16 cellular contexts compared by ENCODE assay signal in the genomic region with DNA sequence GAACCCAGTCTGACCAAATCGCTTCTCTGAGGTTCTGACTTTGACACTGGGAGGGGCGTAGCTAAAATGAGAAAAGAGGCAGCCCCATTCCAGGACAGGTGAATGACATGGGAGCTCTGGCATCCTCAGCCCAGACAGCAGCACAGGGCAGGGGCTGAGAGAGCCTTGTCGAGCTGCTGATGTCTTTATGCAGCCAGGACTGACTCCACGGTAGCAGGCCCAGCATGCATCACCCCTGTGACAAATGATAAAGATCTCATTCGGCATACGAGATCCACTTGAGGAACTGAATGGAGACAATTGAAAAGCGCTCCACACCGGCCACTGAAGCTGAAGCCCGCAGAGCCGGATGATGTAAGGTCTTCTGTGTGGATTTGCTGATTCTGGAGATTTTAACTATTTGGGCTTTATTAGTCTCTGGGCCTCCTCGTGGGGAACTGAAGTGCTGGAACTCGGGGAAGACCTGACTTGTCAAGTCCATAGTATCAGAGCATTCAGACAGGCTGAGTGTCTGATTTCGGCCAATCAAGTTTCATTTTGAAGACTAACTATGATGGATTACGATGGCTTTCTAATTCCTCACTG. TPM values are rescaled to one million over a fixed set of nuclear protein-coding genes. Genes with fewer than 3 reads are reported as not detected.
DNase-seq lines count a peak whose midpoint lies in the region; ATAC-seq and TF ChIP-seq lines count a peak whose summit lies in the region.
"Had no signal": no experiment of that assay in that cellular context is flagged by ENCODE, and none has a peak within 500 bp of the region (broad histone marks: within the 10 kb centered on the region; RNA-seq: fewer than 3 reads in every experiment).

No MANE protein-coding gene starts in this region.

- POLR2A ChIA-PET in A673 (lab: Charles Lee; ENCODE audit: low non-redundant PET) (no interaction called here), PC-3 (lab: Charles Lee; ENCODE audit: unreplicated experiment) (no interaction called here)

- H3K9me2 ChIP-seq in PC-3 (replicated peaks; ENCODE audit: low read length): no peaks in the 10 kb centered on the region

- H3F3A ChIP-seq in PC-3 (ENCODE audit: low read length, unreplicated experiment): no peaks in the 10 kb centered on the region

- H3K27ac ChIP-seq in A673 (ENCODE audit: low read depth, low read length, poor library complexity, severe bottlenecking) (no peak overlapping the region), PC-3 (ENCODE audit: low read length) (peak overlapping the region; percentile 88)
- H3K27ac ChIP-seq: C4-2B had no signal

- peaks cover 8% of the 10 kb centered on the region for H3K27me3 Mint-ChIP-seq in neural crest cell (ENCODE audit: low read depth)

- ATAC-seq in PC-3 (no peak), HG03159 (IDR thresholded peaks at IDR 0.05; ENCODE audit: unreplicated experiment) (no peak), GM18511 (IDR thresholded peaks at IDR 0.05; ENCODE audit: unreplicated experiment) (no peak)

- H3K4me1 ChIP-seq in A673 (ENCODE audit: insufficient read depth, low read length, poor library complexity, severe bottlenecking) (no peaks in the 10 kb centered on the region), PC-3 (ENCODE audit: insufficient read depth, low read length) (peaks cover 21% of the 10 kb centered on the region; the same call in 1 of the 2 replicates)

- H3K4me3 ChIP-seq in A673 (ENCODE audit: low read depth, low read length, poor library complexity, severe bottlenecking): no peak overlapping the region
- H3K4me3 ChIP-seq in PC-3 (ENCODE audit: low read length): no peak overlapping the region
- H3K4me3 ChIP-seq: HAP-1 had no signal

- intact Hi-C loops in A673 (cut with micrococcal nuclease; ENCODE audit: unreplicated experiment) (no loop called here), PC-3 (cut with micrococcal nuclease) (no loop called here)

- no peaks in the 10 kb centered on the region for H3K9me3 ChIP-seq in A673 (ENCODE audit: low read depth, low read length, poor library complexity, severe bottlenecking)
- H3K9me3 ChIP-seq in PC-3 (ENCODE audit: low read length): no peaks in the 10 kb centered on the region
- H3K9me3 ChIP-seq: HAP-1 had no signal

- H3K9me3 Mint-ChIP-seq in neural crest cell: no peaks in the 10 kb centered on the region

- H3K9ac ChIP-seq in PC-3 (ENCODE audit: low read length): peak overlapping the region; percentile 59

- no peaks in the 10 kb centered on the region for H3K36me3 Mint-ChIP-seq in neural crest cell (ENCODE audit: low read depth)

- peaks cover 14% of the 10 kb centered on the region for H3K4me1 Mint-ChIP-seq in neural crest cell

- no peaks in the 10 kb centered on the region for H3K27me3 ChIP-seq in A673 (replicated peaks; ENCODE audit: insufficient read depth, low read depth, low read length, poor library complexity)
- no peaks in the 10 kb centered on the region for H3K27me3 ChIP-seq in PC-3 (ENCODE audit: low read length)

- H3K79me2 ChIP-seq in PC-3 (ENCODE audit: low read length): no peaks in the 10 kb centered on the region

- peak; percentile 32 for DNase-seq in A673 (ENCODE audit: low spot score)
- peak; percentile 31 for DNase-seq in DMS79 treated with DMSO at 0.1 percent for 48 hours (lab: John Stamatoyannopoulos, UW)
- no peak for DNase-seq in PC-3
- no peak for DNase-seq in neural crest cell (ENCODE audit: low read depth, low spot score)
- DNase-seq in amygdala (lab: John Stamatoyannopoulos, UW): no peak
- DNase-seq: ACHN, DND-41, NCI-H1092, NCI-H1436 treated with DMSO at 0.1 percent for 48 hours, SW 1271, T-helper 2 cell had no signal

- CTCF ChIA-PET in A673 (lab: Charles Lee) (no interaction called here), PC-3 (lab: Charles Lee) (no interaction called here)

- TF ChIP-seq CTCF in A673 (conservative IDR thresholded peaks at IDR 0.05; ENCODE audit: low read depth, low read length) (no peak), PC-3 (conservative IDR thresholded peaks at IDR 0.05; ENCODE audit: low read depth, low read length) (no peak), neural crest cell (conservative IDR thresholded peaks at IDR 0.05) (no peak)

- no peak overlapping the region for H3K4me2 ChIP-seq in PC-3 (ENCODE audit: low read length)

- no peaks in the 10 kb centered on the region for H3K36me3 ChIP-seq in A673 (ENCODE audit: insufficient read depth, low read length, poor library complexity, severe bottlenecking)
- H3K36me3 ChIP-seq in PC-3 (ENCODE audit: low read depth, low read length): no peaks in the 10 kb centered on the region
- H3K36me3 ChIP-seq: HAP-1 had no signal

- H4K20me1 ChIP-seq in PC-3 (ENCODE audit: low read length): no peaks in the 10 kb centered on the region

- no peak overlapping the region for H3K4me3 Mint-ChIP-seq in neural crest cell

- no peak overlapping the region for H2AFZ ChIP-seq in PC-3 (ENCODE audit: low read length)

- H3K27ac Mint-ChIP-seq in neural crest cell (ENCODE audit: unreplicated experiment): peak overlapping the region; percentile 62

- BruUV-seq in A673 (replicated peaks; lab: Mats Ljungman, UMichigan): no TSS peak
- BruUV-seq in PC-3 (replicated peaks; lab: Mats Ljungman, UMichigan): no TSS peak

RNA-seq across cellular contexts. Expression of gene MAP1LC3B2, which starts 56.9 kb away (rescaled TPM):
- total RNA-seq in A673 (2021) (1.7 and 3.9 TPM in 2 replicates), PC-3 (2014; rRNA removed) (not detected in 2 replicates), neural crest cell (0.82 TPM in 1 of 2 replicates, not detected in the other)
- total RNA-seq: SK-MEL-5 had no signal

Comparison
In these comparisons a context has a peak if more than half of its experiments do, and no peak if none do; other contexts are left out.
1. DNase-seq: peak in A673 (single experiment) and DMS79 treated with DMSO at 0.1 percent for 48 hours (single experiment); none in PC-3 (single experiment), neural crest cell (single experiment) and amygdala (0 of 56).